8 cellular contexts compared by ENCODE assay signal in the genomic region with DNA sequence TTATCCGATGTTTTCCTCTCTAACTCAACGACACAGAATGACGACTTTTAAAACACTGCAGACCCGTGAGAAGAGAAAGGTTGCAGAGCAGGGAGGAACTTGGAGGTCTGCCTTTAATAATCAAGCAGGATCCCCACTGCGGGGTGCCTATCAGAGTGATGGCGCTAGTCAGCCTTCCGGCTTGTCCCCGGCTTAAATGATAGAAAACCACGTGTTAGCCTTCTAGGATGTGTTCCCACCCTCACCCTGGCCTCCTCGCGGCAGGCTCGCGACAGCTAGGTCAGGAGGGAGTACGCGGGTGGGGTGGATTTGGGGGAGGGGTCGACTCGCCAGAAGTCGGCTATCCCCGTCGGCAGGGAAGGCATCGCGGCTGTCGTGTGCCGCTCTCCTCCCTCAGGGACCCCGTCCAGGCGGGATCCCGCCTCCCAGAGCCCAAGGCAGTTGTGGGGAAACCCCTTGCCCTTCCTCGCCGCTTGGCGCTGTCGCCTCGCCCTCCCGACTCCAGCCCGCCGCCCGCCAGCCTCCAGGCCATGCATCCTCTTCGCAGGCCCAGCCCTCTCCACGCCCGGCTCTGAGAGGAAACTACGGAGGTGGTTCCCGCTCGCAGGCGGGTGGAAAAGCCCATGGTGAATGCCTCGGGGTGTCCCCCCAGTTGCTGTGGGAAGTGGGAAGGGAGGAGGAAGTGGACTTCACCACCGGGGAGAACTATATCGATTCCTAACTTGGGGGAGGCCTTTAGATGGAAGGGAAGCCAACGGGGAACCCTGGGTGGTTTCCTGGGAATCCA. TPM values are rescaled to one million over a fixed set of nuclear protein-coding genes. Genes with fewer than 3 reads are reported as not detected.
A peak's percentile ranks its signal among the peaks of the same experiment; 100 is the strongest.
DNase-seq lines count a peak whose midpoint lies in the region; ATAC-seq and TF ChIP-seq lines count a peak whose summit lies in the region.

No MANE protein-coding gene starts in this region.

- ATAC-seq in GM19395 (IDR thresholded peaks at IDR 0.05; ENCODE audit: unreplicated experiment) (peak; percentile 34), HG03565 (IDR thresholded peaks at IDR 0.05; ENCODE audit: unreplicated experiment) (peak; percentile 23)
- ATAC-seq in effector memory CD8-positive, alpha-beta T cell (replicated peaks) = peak; percentile 43

- H3K27ac Mint-ChIP-seq in CD14-positive monocyte = peak overlapping the region; percentile 99 to 100 (median 100)
- H3K27ac Mint-ChIP-seq in effector memory CD8-positive, alpha-beta T cell = peak overlapping the region; percentile 98 to 99

- H3K4me1 Mint-ChIP-seq in CD14-positive monocyte = peaks cover 31% of the 10 kb centered on the region
- peaks cover 21 to 27% of the 10 kb centered on the region in 2 donors for H3K4me1 Mint-ChIP-seq in effector memory CD8-positive, alpha-beta T cell (ENCODE audit: low read depth in 2 of 2)

- DNase-seq in CD14-positive monocyte (ENCODE audit: low spot score) = no peak
- DNase-seq in NCI-H82 treated with DMSO at 0.1 percent for 48 hours (lab: John Stamatoyannopoulos, UW; ENCODE audit: unreplicated experiment) = peak; percentile 80
- peak; percentile 47 to 54 for DNase-seq in activated CD8-positive, alpha-beta memory T cell treated with anti-CD3 and anti-CD28 coated beads for 4 hours (ENCODE audit: low read depth in 2 of 2)
- peak; percentile 61 to 68 (median 66) for DNase-seq in effector memory CD8-positive, alpha-beta T cell
- peak; percentile 91 for DNase-seq in mesenteric fat pad (ENCODE audit: low spot score)
- DNase-seq in stimulated activated CD8-positive, alpha-beta memory T cell treated with anti-CD3 and anti-CD28 coated beads, Interleukin-15, amount 100 ng/mL, for 24 hours (ENCODE audit: low read depth) = peak; percentile 50

- H3K27me3 Mint-ChIP-seq in CD14-positive monocyte (ENCODE audit: low read depth in 3 of 3) = peaks cover 0 to 4% (median 2%) of the 10 kb centered on the region in 3 donors
- no peaks in the 10 kb centered on the region for H3K27me3 Mint-ChIP-seq in effector memory CD8-positive, alpha-beta T cell

- H3K36me3 Mint-ChIP-seq in CD14-positive monocyte = no peaks in the 10 kb centered on the region
- H3K36me3 Mint-ChIP-seq in effector memory CD8-positive, alpha-beta T cell (ENCODE audit: insufficient read depth) = peaks cover 30% of the 10 kb centered on the region

- TF ChIP-seq CTCF in CD14-positive monocyte (IDR thresholded peaks at IDR 0.05) = no peak

- intact Hi-C loops in CD14-positive monocyte (cut with micrococcal nuclease) = loop anchor here (5.0 to 10.0 kb wide), 4 partner anchors 94 to 1284 kb away; a partner anchor contains a TSS

- H3K9me3 Mint-ChIP-seq in CD14-positive monocyte = peaks cover 0 to 3% (median 0%) of the 10 kb centered on the region in 7 donors
- no peaks in the 10 kb centered on the region for H3K9me3 Mint-ChIP-seq in effector memory CD8-positive, alpha-beta T cell

- peak overlapping the region; percentile 97 to 99 for H3K4me3 Mint-ChIP-seq in CD14-positive monocyte
- peak overlapping the region; percentile 89 to 98 for H3K4me3 Mint-ChIP-seq in effector memory CD8-positive, alpha-beta T cell

RNA-seq across cellular contexts. Expression of a gene that starts 1.1 kb away (rescaled TPM):
- polyA plus RNA-seq in CD14-positive monocyte = 10 to 100 TPM; 11.5 to 19.4 TPM
- total RNA-seq in mesenteric fat pad = 40.4 TPM

RNA-seq across cellular contexts. Expression of a gene that starts 53.0 kb away (rescaled TPM):
- polyA plus RNA-seq in CD14-positive monocyte = under 1 TPM in 1 of 2 donors, not detected in 1; 0.22 TPM
- total RNA-seq in mesenteric fat pad = 20.5 TPM
